Comparison of ENCODE assay signal across 2 cellular contexts in genomic region chr11:91630916-91631673, GRCh38.
A peak's percentile ranks its signal among the peaks of the same experiment; 100 is the strongest.
TF ChIP-seq lines count a peak whose summit lies in the region.

No MANE protein-coding gene starts in this region.

TF ChIP-seq in GM23338, 12 proteins besides CTCF, POLR2A, EP300 and RAD21:
- TF ChIP-seq ZNF462 (CRISPR knock-in tag; IDR thresholded peaks at IDR 0.05): no peak
- TF ChIP-seq REST (IDR thresholded peaks at IDR 0.05; ENCODE audit: unreplicated experiment): no peak
- TF ChIP-seq ETS1 (IDR thresholded peaks at IDR 0.05): no peak
- TF ChIP-seq ZNF331 (CRISPR knock-in tag; IDR thresholded peaks at IDR 0.05; ENCODE audit: low read depth): no peak
- no peak for TF ChIP-seq EZH2 (IDR thresholded peaks at IDR 0.05; ENCODE audit: low read depth, unreplicated experiment)
- TF ChIP-seq POLR2AphosphoS5 (IDR thresholded peaks at IDR 0.05; ENCODE audit: low read depth): no peak
- no peak for TF ChIP-seq STAT1 (IDR thresholded peaks at IDR 0.05; ENCODE audit: unreplicated experiment)
- TF ChIP-seq CREB1 (CRISPR knock-in tag; IDR thresholded peaks at IDR 0.05; ENCODE audit: low read depth): no peak
- TF ChIP-seq JUNB (IDR thresholded peaks at IDR 0.05; ENCODE audit: unreplicated experiment): no peak
- TF ChIP-seq ZNF114 (CRISPR knock-in tag; IDR thresholded peaks at IDR 0.05): no peak
- TF ChIP-seq EZH2phosphoT487 (IDR thresholded peaks at IDR 0.05; ENCODE audit: unreplicated experiment): no peak
- no peak for TF ChIP-seq NANOG (IDR thresholded peaks at IDR 0.05; ENCODE audit: borderline replicate concordance)

TF ChIP-seq in K562, 482 proteins besides CTCF, POLR2A, EP300 and RAD21 (continued from another document):
- TF ChIP-seq PBX2 (CRISPR knock-in tag; IDR thresholded peaks at IDR 0.05; ENCODE audit: low read depth) (no peak), PBX2 (tag; conservative IDR thresholded peaks at IDR 0.05; ENCODE audit: low read depth) (peak; percentile 39; the same call in 1 of the 2 replicates), TBP (optimal IDR thresholded peaks at IDR 0.05; ENCODE audit: low read depth, low read length) (no peak), ADNP (tag; IDR thresholded peaks at IDR 0.05) (no peak), PREB (CRISPR knock-in tag; IDR thresholded peaks at IDR 0.05) (no peak), MAFF (IDR thresholded peaks at IDR 0.05; ENCODE audit: low read length) (peak; percentile 1; the same call in 1 of the 2 replicates), MBD1 (CRISPR knock-in tag; IDR thresholded peaks at IDR 0.05) (no peak), ZFP1 (CRISPR knock-in tag; IDR thresholded peaks at IDR 0.05) (no peak), HSF4 (CRISPR knock-in tag; IDR thresholded peaks at IDR 0.05; ENCODE audit: borderline replicate concordance) (no peak)
